In the genomic region with DNA sequence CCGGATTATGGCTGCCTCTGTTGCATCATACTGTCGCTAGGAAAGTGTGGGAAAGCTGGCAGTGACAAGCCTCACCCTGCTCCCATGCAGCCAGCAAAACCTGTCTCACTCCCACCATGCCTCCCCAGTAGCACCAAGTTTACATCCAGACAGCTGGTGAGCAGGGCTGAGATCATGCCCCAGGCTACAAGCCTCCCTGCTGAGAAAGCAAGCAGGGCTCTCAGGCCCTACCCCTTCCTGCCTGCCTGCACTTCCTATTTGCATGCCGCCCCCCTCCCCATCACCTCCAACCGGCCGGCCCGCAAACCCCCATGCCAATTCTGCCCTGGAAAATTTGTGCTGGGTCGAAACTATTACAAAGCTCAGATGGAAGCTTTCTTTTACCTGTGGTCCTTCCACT, we compare ENCODE assay signal across 1 cellular context.
TF ChIP-seq lines count a peak whose summit lies in the region.

No MANE protein-coding gene starts in this region.

TF ChIP-seq in WTC11, 78 proteins besides CTCF, POLR2A, EP300 and RAD21 (continued from another document):
- TF ChIP-seq, protein P1, sequence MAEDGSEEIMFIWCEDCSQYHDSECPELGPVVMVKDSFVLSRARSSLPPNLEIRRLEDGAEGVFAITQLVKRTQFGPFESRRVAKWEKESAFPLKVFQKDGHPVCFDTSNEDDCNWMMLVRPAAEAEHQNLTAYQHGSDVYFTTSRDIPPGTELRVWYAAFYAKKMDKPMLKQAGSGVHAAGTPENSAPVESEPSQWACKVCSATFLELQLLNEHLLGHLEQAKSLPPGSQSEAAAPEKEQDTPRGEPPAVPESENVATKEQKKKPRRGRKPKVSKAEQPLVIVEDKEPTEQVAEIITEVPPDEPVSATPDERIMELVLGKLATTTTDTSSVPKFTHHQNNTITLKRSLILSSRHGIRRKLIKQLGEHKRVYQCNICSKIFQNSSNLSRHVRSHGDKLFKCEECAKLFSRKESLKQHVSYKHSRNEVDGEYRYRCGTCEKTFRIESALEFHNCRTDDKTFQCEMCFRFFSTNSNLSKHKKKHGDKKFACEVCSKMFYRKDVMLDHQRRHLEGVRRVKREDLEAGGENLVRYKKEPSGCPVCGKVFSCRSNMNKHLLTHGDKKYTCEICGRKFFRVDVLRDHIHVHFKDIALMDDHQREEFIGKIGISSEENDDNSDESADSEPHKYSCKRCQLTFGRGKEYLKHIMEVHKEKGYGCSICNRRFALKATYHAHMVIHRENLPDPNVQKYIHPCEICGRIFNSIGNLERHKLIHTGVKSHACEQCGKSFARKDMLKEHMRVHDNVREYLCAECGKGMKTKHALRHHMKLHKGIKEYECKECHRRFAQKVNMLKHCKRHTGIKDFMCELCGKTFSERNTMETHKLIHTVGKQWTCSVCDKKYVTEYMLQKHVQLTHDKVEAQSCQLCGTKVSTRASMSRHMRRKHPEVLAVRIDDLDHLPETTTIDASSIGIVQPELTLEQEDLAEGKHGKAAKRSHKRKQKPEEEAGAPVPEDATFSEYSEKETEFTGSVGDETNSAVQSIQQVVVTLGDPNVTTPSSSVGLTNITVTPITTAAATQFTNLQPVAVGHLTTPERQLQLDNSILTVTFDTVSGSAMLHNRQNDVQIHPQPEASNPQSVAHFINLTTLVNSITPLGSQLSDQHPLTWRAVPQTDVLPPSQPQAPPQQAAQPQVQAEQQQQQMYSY (CRISPR knock-in tag; IDR thresholded peaks at IDR 0.05): no peak
- TF ChIP-seq ZNF416 (CRISPR knock-in tag; IDR thresholded peaks at IDR 0.05) (no peak), ZNF671 (CRISPR knock-in tag; IDR thresholded peaks at IDR 0.05) (no peak), CREM (CRISPR knock-in tag; IDR thresholded peaks at IDR 0.05) (no peak), ZNF232 (CRISPR knock-in tag; IDR thresholded peaks at IDR 0.05) (no peak), GABPB1 (CRISPR knock-in tag; IDR thresholded peaks at IDR 0.05) (no peak), FOXK1 (CRISPR knock-in tag; IDR thresholded peaks at IDR 0.05) (no peak), SMAD3 (CRISPR knock-in tag; IDR thresholded peaks at IDR 0.05; ENCODE audit: borderline replicate concordance) (no peak), FOXJ3 (CRISPR knock-in tag; IDR thresholded peaks at IDR 0.05; ENCODE audit: borderline replicate concordance) (no peak), TCF7 (CRISPR knock-in tag; IDR thresholded peaks at IDR 0.05; ENCODE audit: low read depth) (no peak)
- TF ChIP-seq, protein P2, sequence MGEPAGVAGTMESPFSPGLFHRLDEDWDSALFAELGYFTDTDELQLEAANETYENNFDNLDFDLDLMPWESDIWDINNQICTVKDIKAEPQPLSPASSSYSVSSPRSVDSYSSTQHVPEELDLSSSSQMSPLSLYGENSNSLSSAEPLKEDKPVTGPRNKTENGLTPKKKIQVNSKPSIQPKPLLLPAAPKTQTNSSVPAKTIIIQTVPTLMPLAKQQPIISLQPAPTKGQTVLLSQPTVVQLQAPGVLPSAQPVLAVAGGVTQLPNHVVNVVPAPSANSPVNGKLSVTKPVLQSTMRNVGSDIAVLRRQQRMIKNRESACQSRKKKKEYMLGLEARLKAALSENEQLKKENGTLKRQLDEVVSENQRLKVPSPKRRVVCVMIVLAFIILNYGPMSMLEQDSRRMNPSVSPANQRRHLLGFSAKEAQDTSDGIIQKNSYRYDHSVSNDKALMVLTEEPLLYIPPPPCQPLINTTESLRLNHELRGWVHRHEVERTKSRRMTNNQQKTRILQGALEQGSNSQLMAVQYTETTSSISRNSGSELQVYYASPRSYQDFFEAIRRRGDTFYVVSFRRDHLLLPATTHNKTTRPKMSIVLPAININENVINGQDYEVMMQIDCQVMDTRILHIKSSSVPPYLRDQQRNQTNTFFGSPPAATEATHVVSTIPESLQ (CRISPR knock-in tag; IDR thresholded peaks at IDR 0.05): no peak
- TF ChIP-seq, protein P3, sequence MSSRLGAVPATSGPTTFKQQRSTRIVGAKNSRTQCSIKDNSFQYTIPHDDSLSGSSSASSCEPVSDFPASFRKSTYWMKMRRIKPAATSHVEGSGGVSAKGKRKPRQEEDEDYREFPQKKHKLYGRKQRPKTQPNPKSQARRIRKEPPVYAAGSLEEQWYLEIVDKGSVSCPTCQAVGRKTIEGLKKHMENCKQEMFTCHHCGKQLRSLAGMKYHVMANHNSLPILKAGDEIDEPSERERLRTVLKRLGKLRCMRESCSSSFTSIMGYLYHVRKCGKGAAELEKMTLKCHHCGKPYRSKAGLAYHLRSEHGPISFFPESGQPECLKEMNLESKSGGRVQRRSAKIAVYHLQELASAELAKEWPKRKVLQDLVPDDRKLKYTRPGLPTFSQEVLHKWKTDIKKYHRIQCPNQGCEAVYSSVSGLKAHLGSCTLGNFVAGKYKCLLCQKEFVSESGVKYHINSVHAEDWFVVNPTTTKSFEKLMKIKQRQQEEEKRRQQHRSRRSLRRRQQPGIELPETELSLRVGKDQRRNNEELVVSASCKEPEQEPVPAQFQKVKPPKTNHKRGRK (CRISPR knock-in tag; IDR thresholded peaks at IDR 0.05; ENCODE audit: borderline replicate concordance): no peak
